Comparison of ENCODE assay signal across 13 cellular contexts in the genomic region with DNA sequence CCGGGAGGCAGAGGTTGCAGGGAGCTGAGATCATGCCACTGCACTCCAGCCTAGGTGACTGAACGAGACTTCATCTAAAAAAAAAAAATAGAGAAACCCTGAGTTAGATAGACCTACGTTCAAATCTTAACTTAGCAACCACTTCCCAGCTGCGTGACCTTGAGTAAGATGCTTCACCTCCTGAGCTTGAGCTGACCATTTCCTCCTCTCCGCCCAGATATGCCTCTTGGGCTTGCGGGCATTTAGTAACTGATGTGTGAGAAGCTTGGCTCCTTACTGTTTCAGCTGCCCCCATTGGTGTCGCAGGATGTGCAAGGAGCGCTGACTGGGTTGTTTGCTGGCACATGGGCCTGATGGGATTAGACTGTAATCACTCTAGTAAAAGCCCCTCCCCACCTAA.
"Had no signal": no experiment of that assay in that cellular context is flagged by ENCODE, and none has a peak within 500 bp of the region (broad histone marks: within the 10 kb centered on the region; RNA-seq: fewer than 3 reads in every experiment).

No MANE protein-coding gene starts in this region.

- DNase-seq: endodermal cell; erythroblast; foreskin keratinocyte; kidney glomerular epithelial cell; mesendoderm; naive B cell; occipital lobe; pancreas; right cardiac atrium; small intestine; stimulated activated CD4-positive, alpha-beta T cell treated with anti-CD3 and anti-CD28 coated beads, Interleukin-12 subunit alpha, Interleukin-12 subunit beta, amount 100 ng/mL, for 4 hours; stimulated activated naive CD4-positive, alpha-beta T cell treated with Interleukin-2 at 50 U/mL for 16 hours; trophoblast cell had no signal

- ATAC-seq: pancreas, right cardiac atrium had no signal

- H3K9me3 ChIP-seq: pancreas had no signal

- H3K4me3 ChIP-seq: pancreas had no signal

- H3K4me1 ChIP-seq: pancreas had no signal

- H3K27me3 ChIP-seq: foreskin keratinocyte, pancreas had no signal

- H3K36me3 ChIP-seq: pancreas had no signal

- H3K27ac ChIP-seq: foreskin keratinocyte, pancreas had no signal
